30 cellular contexts compared by ENCODE assay signal in genomic region chr2:151809073-151809383, GRCh38.
"Had no signal": no experiment of that assay in that cellular context is flagged by ENCODE, and none has a peak within 500 bp of the region (broad histone marks: within the 10 kb centered on the region; RNA-seq: fewer than 3 reads in every experiment).

No MANE protein-coding gene starts in this region.

- H3K9me3 Mint-ChIP-seq: activated CD8-positive, alpha-beta T cell treated with anti-CD3 and anti-CD28 coated beads for 36 hours; activated naive CD4-positive, alpha-beta T cell treated with anti-CD3 and anti-CD28 coated beads, Interleukin-2, amount 50 U/mL, for 24 hours; activated T-cell treated with anti-CD3 and anti-CD28 coated beads, Interleukin-2, amount 50 U/mL, for 4 hours; activated T-helper 17 cell treated with anti-CD3 and anti-CD28 coated beads, Interleukin-2, amount 50 U/mL, for 72 hours; T-helper 2 cell treated with Interferon-gamma antibody and Interleukin-4, amounts not matched to agents 5 μg/mL and 100 μg/mL, for 36 hours had no signal

- H3K4me3 Mint-ChIP-seq: activated CD4-positive, alpha-beta T cell treated with anti-CD3 and anti-CD28 coated beads for 36 hours; activated CD8-positive, alpha-beta T cell treated with anti-CD3 and anti-CD28 coated beads for 36 hours; activated naive CD4-positive, alpha-beta T cell treated with anti-CD3 and anti-CD28 coated beads for 36 hours; activated naive CD4-positive, alpha-beta T cell treated with anti-CD3 and anti-CD28 coated beads, Interleukin-2, amount 50 U/mL, for 24 hours; activated naive CD8-positive, alpha-beta T cell treated with anti-CD3 and anti-CD28 coated beads, Interleukin-2, amount 10 ng/mL, durations not matched to agents 7 days and 5 days; activated T-cell treated with anti-CD3 and anti-CD28 coated beads, Interleukin-2, amount 50 U/mL, for 4 hours; activated T-helper 17 cell treated with anti-CD3 and anti-CD28 coated beads, Interleukin-2, amount 50 U/mL, for 72 hours; brain; T-helper 17 cell; T-helper 2 cell treated with Interferon-gamma antibody and Interleukin-4, amounts not matched to agents 5 μg/mL and 100 μg/mL, for 36 hours had no signal

- H3K4me3 ChIP-seq: ascending aorta, breast epithelium, cardiac muscle cell, colonic mucosa, esophagus squamous epithelium, gastroesophageal sphincter, heart right ventricle had no signal

- ATAC-seq: activated CD4-positive, alpha-beta T cell treated with anti-CD3 and anti-CD28 coated beads for 36 hours; activated CD8-positive, alpha-beta T cell treated with anti-CD3 and anti-CD28 coated beads for 36 hours; activated T-cell treated with anti-CD3 and anti-CD28 coated beads, Interleukin-2, amount 50 U/mL, for 4 hours; activated T-helper 17 cell treated with anti-CD3 and anti-CD28 coated beads, Interleukin-2, amount 50 U/mL, for 72 hours; gastroesophageal sphincter had no signal

- H3K4me1 Mint-ChIP-seq: activated CD4-positive, alpha-beta T cell treated with anti-CD3 and anti-CD28 coated beads for 36 hours; brain had no signal

- H3K4me1 ChIP-seq: breast epithelium had no signal

- H3K27me3 ChIP-seq: ascending aorta, breast epithelium, cardiac muscle cell, colonic mucosa, esophagus squamous epithelium, gastroesophageal sphincter, heart right ventricle had no signal

- H3K27me3 Mint-ChIP-seq: activated CD4-positive, alpha-beta T cell treated with anti-CD3 and anti-CD28 coated beads for 36 hours; activated CD8-positive, alpha-beta T cell treated with anti-CD3 and anti-CD28 coated beads for 36 hours; activated naive CD4-positive, alpha-beta T cell treated with anti-CD3 and anti-CD28 coated beads, Interleukin-2, amount 50 U/mL, for 24 hours; activated naive CD8-positive, alpha-beta T cell treated with anti-CD3 and anti-CD28 coated beads, Interleukin-2, amount 10 ng/mL, durations not matched to agents 7 days and 5 days; activated T-helper 17 cell treated with anti-CD3 and anti-CD28 coated beads, Interleukin-2, amount 50 U/mL, for 72 hours; brain; T-helper 17 cell had no signal

- FAIRE-seq: endothelial cell of umbilical vein had no signal

- H3K9me3 ChIP-seq: ascending aorta, breast epithelium, colonic mucosa, esophagus squamous epithelium, gastroesophageal sphincter had no signal

- H3K27ac ChIP-seq: ascending aorta, breast epithelium, cardiac muscle cell, colonic mucosa, epithelial cell of prostate, esophagus squamous epithelium, gastroesophageal sphincter, heart right ventricle had no signal

- H3K27ac Mint-ChIP-seq: activated CD4-positive, alpha-beta T cell treated with anti-CD3 and anti-CD28 coated beads for 36 hours; activated CD8-positive, alpha-beta T cell treated with anti-CD3 and anti-CD28 coated beads for 36 hours; activated naive CD4-positive, alpha-beta T cell treated with anti-CD3 and anti-CD28 coated beads for 36 hours; activated naive CD4-positive, alpha-beta T cell treated with anti-CD3 and anti-CD28 coated beads, Interleukin-2, amount 50 U/mL, for 24 hours; activated naive CD8-positive, alpha-beta T cell treated with anti-CD3 and anti-CD28 coated beads, Interleukin-2, amount 10 ng/mL, durations not matched to agents 7 days and 5 days; activated T-helper 17 cell treated with anti-CD3 and anti-CD28 coated beads, Interleukin-2, amount 50 U/mL, for 72 hours; brain; T-helper 17 cell; T-helper 2 cell treated with Interferon-gamma antibody and Interleukin-4, amounts not matched to agents 5 μg/mL and 100 μg/mL, for 36 hours had no signal

- DNase-seq: activated CD4-positive, alpha-beta T cell treated with anti-CD3 and anti-CD28 coated beads for 36 hours; activated CD4-positive, alpha-beta T cell treated with anti-CD3 and anti-CD28 coated beads, Interleukin-2, amount 50 U/mL, for 1 hour; activated CD4-positive, alpha-beta T cell treated with anti-CD3 and anti-CD28 coated beads, Interleukin-2, amount 50 U/mL, for 48 hours; activated CD4-positive, CD25-positive, alpha-beta regulatory T cell; activated CD4-positive, CD25-positive, alpha-beta regulatory T cell treated with anti-CD3 and anti-CD28 coated beads, Interleukin-2, amount 50 U/mL, for 72 hours; activated CD8-positive, alpha-beta memory T cell treated with anti-CD3 and anti-CD28 coated beads for 24 hours; activated CD8-positive, alpha-beta T cell treated with anti-CD3 and anti-CD28 coated beads for 36 hours; activated effector memory CD4-positive, alpha-beta T cell treated with Interleukin-2 at 50 U/mL for 16 hours; activated naive CD4-positive, alpha-beta T cell treated with anti-CD3 and anti-CD28 coated beads for 36 hours; activated naive CD8-positive, alpha-beta T cell treated with anti-CD3 and anti-CD28 coated beads, Interleukin-2, amount 10 ng/mL, durations not matched to agents 7 days and 5 days; activated T-cell treated with anti-CD3 and anti-CD28 coated beads, Interleukin-2, amount 50 U/mL, for 4 hours; cerebellar nuclear complex; colonic mucosa; effector CD8-positive, alpha-beta T cell; esophagus squamous epithelium; foreskin melanocyte; heart right ventricle; T-helper 1 cell; T-helper 17 cell; T1000 had no signal
